9 cellular contexts compared by ENCODE assay signal in the genomic region with DNA sequence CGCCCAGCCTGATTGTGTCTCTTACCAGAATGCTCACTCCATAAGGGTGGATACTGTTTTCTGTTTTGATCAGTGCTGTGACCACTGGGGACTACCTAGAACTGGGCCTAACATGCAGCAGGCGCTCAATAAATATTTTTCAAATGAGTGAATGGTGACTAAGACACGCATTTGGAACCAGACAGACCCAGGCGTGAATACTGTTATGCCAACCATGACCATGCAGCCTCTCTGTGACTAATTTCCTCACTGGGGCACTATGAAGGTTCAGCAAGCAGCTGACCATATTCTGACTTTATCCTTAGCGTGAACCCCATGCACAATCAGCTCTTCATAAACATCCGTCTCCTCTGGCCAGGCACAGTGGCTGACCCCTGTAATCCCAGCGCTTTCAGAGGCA. TPM values are rescaled to one million over a fixed set of nuclear protein-coding genes. Genes with fewer than 3 reads are reported as not detected.
A peak's percentile ranks its signal among the peaks of the same experiment; 100 is the strongest.
DNase-seq lines count a peak whose midpoint lies in the region; ATAC-seq and TF ChIP-seq lines count a peak whose summit lies in the region.
"Had no signal": no experiment of that assay in that cellular context is flagged by ENCODE, and none has a peak within 500 bp of the region (broad histone marks: within the 10 kb centered on the region; RNA-seq: fewer than 3 reads in every experiment).

No MANE protein-coding gene starts in this region.

- DNase-seq in Daoy (ENCODE audit: low read depth), result peak; percentile 92
- peak; percentile 91 for DNase-seq in RWPE1 (ENCODE audit: low spot score)
- DNase-seq in renal cortical epithelial cell (ENCODE audit: low read depth), result peak; percentile 99
- DNase-seq in NCI-H2029 (lab: John Stamatoyannopoulos, UW), result no peak
- DNase-seq: thyroid gland had no signal

- POLR2A ChIA-PET in RWPE1 (lab: Yijun Ruan, JAX; ENCODE audit: low non-redundant PET), result interaction anchor here (0.6 to 1.4 kb wide), 2 partner anchors 29 to 88 kb away, joined by 3 read pairs; a partner anchor contains a TSS

- TF ChIP-seq CTCF in RWPE1 (conservative IDR thresholded peaks at IDR 0.05; ENCODE audit: low read depth), result no peak

- CTCF ChIA-PET in RWPE1 (lab: Yijun Ruan, JAX), result interaction anchor here (0.7 to 1.0 kb wide), 2 partner anchors 19 to 31 kb away, joined by 3 to 6 read pairs; no protein-coding TSS in a partner anchor

- ATAC-seq in esophagus mucosa (peak; percentile 89), GM21737 (IDR thresholded peaks at IDR 0.05; ENCODE audit: unreplicated experiment) (no peak), HG02970 (IDR thresholded peaks at IDR 0.05; ENCODE audit: low FRiP score, unreplicated experiment) (no peak), GM18520 (IDR thresholded peaks at IDR 0.05; ENCODE audit: unreplicated experiment) (no peak)

- H3K27ac ChIP-seq in RWPE1, result peak overlapping the region; percentile 84
- H3K27ac ChIP-seq: thyroid gland had no signal

RNA-seq across cellular contexts. Expression of a gene that starts 13.0 kb away (rescaled TPM):
- 54.7 and 94.6 TPM in 2 replicates for total RNA-seq in Daoy (2014; rRNA removed; shearing (Covaris generic))
- total RNA-seq in esophagus mucosa, result 17.1 TPM
- 1.5 and 29.3 TPM in 2 replicates for total RNA-seq in renal cortical epithelial cell

RNA-seq across cellular contexts. Expression of a gene that starts 28.8 kb away (rescaled TPM):
- 49.0 and 75.1 TPM in 2 replicates for total RNA-seq in Daoy (2014; rRNA removed; shearing (Covaris generic))
- 8.9 TPM for total RNA-seq in esophagus mucosa
- total RNA-seq in renal cortical epithelial cell, result 26.0 and 233 TPM in 2 replicates
